ENCODE assay signal across 22 cellular contexts in the genomic region with DNA sequence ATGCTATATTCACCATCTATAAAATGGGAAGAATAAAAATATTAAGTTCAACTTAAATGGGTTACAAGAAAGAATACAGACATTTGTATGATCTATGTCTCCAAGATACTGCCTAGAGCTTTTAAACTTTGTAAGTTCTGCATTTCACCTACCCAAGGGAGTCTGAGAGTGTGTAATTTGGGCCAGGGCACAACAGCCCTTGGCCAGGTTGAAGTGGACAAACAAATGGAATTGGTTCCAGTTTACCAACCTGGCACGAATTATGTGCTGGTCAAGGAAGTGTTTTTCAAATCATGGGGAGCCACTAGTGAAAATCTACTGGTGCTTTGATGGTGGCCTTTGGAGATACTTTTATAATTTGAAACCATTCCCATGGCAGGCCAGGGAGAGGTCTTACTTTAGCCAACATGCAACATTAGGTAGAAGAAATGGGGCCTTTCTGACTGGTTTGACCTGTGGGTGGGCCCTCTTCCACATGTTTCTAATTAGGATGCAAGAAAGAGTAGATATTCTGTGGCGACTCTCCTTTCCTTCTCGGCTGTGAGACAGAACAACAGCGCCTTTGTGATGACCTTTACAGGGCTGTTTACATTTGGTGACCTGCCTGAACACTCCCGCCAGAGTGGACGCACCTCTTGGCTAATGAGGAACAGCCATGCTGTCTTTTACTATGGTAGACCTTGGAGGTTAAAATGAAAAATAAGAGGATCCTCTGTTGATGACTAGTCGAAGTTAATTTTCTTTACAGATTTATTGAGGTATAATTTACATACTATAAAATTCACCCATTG.
DNase-seq lines count a peak whose midpoint lies in the region; ATAC-seq, FAIRE-seq and TF ChIP-seq lines count a peak whose summit lies in the region.
"Had no signal": no experiment of that assay in that cellular context is flagged by ENCODE, and none has a peak within 500 bp of the region (broad histone marks: within the 10 kb centered on the region; RNA-seq: fewer than 3 reads in every experiment).

No MANE protein-coding gene starts in this region.

- H3K36me3 Mint-ChIP-seq in stimulated activated memory B cell treated with anti-CD40 and anti-IgM and Interleukin-4, amounts not matched to agents 10 μg/mL and 1 μg/mL and 100 μg/mL, for 72 hours, result peaks cover 16% of the 10 kb centered on the region

- peaks cover 65% of the 10 kb centered on the region for H3K4me1 Mint-ChIP-seq in stimulated activated memory B cell treated with anti-CD40 and anti-IgM and Interleukin-4, amounts not matched to agents 10 μg/mL and 1 μg/mL and 100 μg/mL, for 72 hours

- ATAC-seq in right lobe of liver, result peak; percentile 63 to 93 (median 72)
- ATAC-seq in stimulated activated memory B cell treated with anti-CD40 and anti-IgM and Interleukin-4, amounts not matched to agents 10 μg/mL and 1 μg/mL and 100 μg/mL, for 72 hours, result no peak
- ATAC-seq: SK-N-SH treated with all-trans-retinoic acid at 6 μM for 48 hours had no signal

- WGBS in right lobe of liver (ENCODE audit: insufficient coverage, low coverage, low lambda C conversion rate, missing lambda C conversion rate), result 44% methylated on average over 7 of the region's 7 CpGs

- no peak for TF ChIP-seq CTCF in right lobe of liver (IDR thresholded peaks at IDR 0.05)
- TF ChIP-seq CTCF in GM13977 (IDR thresholded peaks at IDR 0.05; ENCODE audit: extremely low read depth, insufficient read depth, missing control alignments), result no peak

- H3K36me3 ChIP-seq in right lobe of liver, result no peaks in the 10 kb centered on the region

- intact Hi-C loops in right lobe of liver (cut with DNase I), result no loop called here

- in situ Hi-C loops in GM13977 (cut with MboI; ENCODE audit: low pct_unique_long_range_greater_than_20kb, low sequenced_read_pairs, unreplicated experiment), result loop anchor here (10.0 kb wide), 1 partner anchor 89 kb away; no protein-coding TSS in a partner anchor

- peaks cover 3% of the 10 kb centered on the region for H3K9me3 Mint-ChIP-seq in stimulated activated memory B cell treated with anti-CD40 and anti-IgM and Interleukin-4, amounts not matched to agents 10 μg/mL and 1 μg/mL and 100 μg/mL, for 72 hours
- H3K9me3 Mint-ChIP-seq: CD4-positive, alpha-beta T cell; HFFc6 had no signal

- no peaks in the 10 kb centered on the region for H3K27me3 ChIP-seq in right lobe of liver

- H3K27ac ChIP-seq in right lobe of liver, result no peak overlapping the region

- no peak for TF ChIP-seq POLR2A in right lobe of liver (IDR thresholded peaks at IDR 0.05)

- H3K4me1 ChIP-seq in right lobe of liver, result peaks cover 0 to 10% (median 3%) of the 10 kb centered on the region in 4 donors

- FAIRE-seq in G401.6 (lab: Jason Lieb, UNC) (peak; percentile 3), endometrium (lab: Jason Lieb, UNC) (peak; percentile 92)
- FAIRE-seq: A204.1, H54 had no signal

- H3K4me3 ChIP-seq in right lobe of liver, result no peak overlapping the region

- H3K27ac Mint-ChIP-seq in stimulated activated memory B cell treated with anti-CD40 and anti-IgM and Interleukin-4, amounts not matched to agents 10 μg/mL and 1 μg/mL and 100 μg/mL, for 72 hours, result peak overlapping the region; percentile 90
- H3K27ac Mint-ChIP-seq: CD4-positive, alpha-beta T cell; HFFc6 had no signal

- DNase-seq in right lobe of liver (no peak), GM13977 (ENCODE audit: low spot score) (no peak), SIG-M5 treated with dmso at 0.1 percent for 504 hours (lab: John Stamatoyannopoulos, UW; ENCODE audit: unreplicated experiment) (no peak)
- no peak for DNase-seq in activated naive CD4-positive, alpha-beta T cell treated with anti-CD3 and anti-CD28 coated beads, Interleukin-2, amount 50 U/mL, for 16 hours
- no peak for DNase-seq in activated naive CD4-positive, alpha-beta T cell treated with Interleukin-2 at 50 U/mL for 16 hours
- DNase-seq: CD4-positive, alpha-beta T cell; DMS153; GF-D8; HFFc6; KG1; MV-4-11; NCI-H1694 treated with DMSO at 0.1 percent for 48 hours; NCI-H510A treated with DMSO at 0.1 percent for 48 hours; NCI-H774; OCI-M1; SHP77 had no signal

- no peaks in the 10 kb centered on the region for H3K27me3 Mint-ChIP-seq in stimulated activated memory B cell treated with anti-CD40 and anti-IgM and Interleukin-4, amounts not matched to agents 10 μg/mL and 1 μg/mL and 100 μg/mL, for 72 hours
- H3K27me3 Mint-ChIP-seq: CD4-positive, alpha-beta T cell had no signal

- no peak overlapping the region for H3K4me3 Mint-ChIP-seq in stimulated activated memory B cell treated with anti-CD40 and anti-IgM and Interleukin-4, amounts not matched to agents 10 μg/mL and 1 μg/mL and 100 μg/mL, for 72 hours
- H3K4me3 Mint-ChIP-seq: CD4-positive, alpha-beta T cell; HFFc6 had no signal

- no peaks in the 10 kb centered on the region for H3K9me3 ChIP-seq in right lobe of liver
